In genomic region chr17:4947010-4947410, GRCh38 we compare ENCODE assay signal across 8 cellular contexts. TPM values are rescaled to one million over a fixed set of nuclear protein-coding genes. Genes with fewer than 3 reads are reported as not detected.
A peak's percentile ranks its signal among the peaks of the same experiment; 100 is the strongest.
DNase-seq lines count a peak whose midpoint lies in the region; ATAC-seq, FAIRE-seq and TF ChIP-seq lines count a peak whose summit lies in the region.

No MANE protein-coding gene starts in this region.

- DNase-seq in activated CD4-positive, alpha-beta T cell treated with anti-CD3 and anti-CD28 coated beads for 36 hours, result no peak
- DNase-seq in activated CD4-positive, alpha-beta T cell treated with anti-CD3 and anti-CD28 coated beads, Interleukin-2, amount 50 U/mL, for 4 hours, result no peak
- DNase-seq in UCSD-AML1 (lab: John Stamatoyannopoulos, UW; ENCODE audit: unreplicated experiment) (peak; percentile 76), fibroblast of the aortic adventitia (ENCODE audit: low read depth) (no peak), small intestine (no peak), retina (no peak)

- POLR2A ChIA-PET in activated CD4-positive, alpha-beta T cell treated with anti-CD3 and anti-CD28 coated beads for 36 hours (lab: Charles Lee), result interaction anchor here (0.6 to 9.2 kb wide), 2 partner anchors 21 to 337 kb away, joined by 4 to 80 read pairs; partner anchors contain the start of gene SPAG7

- H3K9me3 Mint-ChIP-seq in activated CD4-positive, alpha-beta T cell treated with anti-CD3 and anti-CD28 coated beads for 36 hours (ENCODE audit: low read depth), result no peaks in the 10 kb centered on the region

- peak overlapping the region; percentile 86 for H3K27ac ChIP-seq in small intestine (ENCODE audit: low read depth in 1 of 2, low read length in 1 of 2)

- H3K27ac Mint-ChIP-seq in activated CD4-positive, alpha-beta T cell treated with anti-CD3 and anti-CD28 coated beads for 36 hours, result peak overlapping the region; percentile 86

- no peak for ATAC-seq in activated CD4-positive, alpha-beta T cell treated with anti-CD3 and anti-CD28 coated beads for 36 hours
- ATAC-seq in HG03439 (IDR thresholded peaks at IDR 0.05; ENCODE audit: unreplicated experiment) (no peak), HG02642 (IDR thresholded peaks at IDR 0.05; ENCODE audit: poor library complexity, unreplicated experiment) (no peak)

- H3K36me3 Mint-ChIP-seq in activated CD4-positive, alpha-beta T cell treated with anti-CD3 and anti-CD28 coated beads for 36 hours (ENCODE audit: low read depth), result peaks cover 57% of the 10 kb centered on the region

- no peaks in the 10 kb centered on the region for H3K27me3 Mint-ChIP-seq in activated CD4-positive, alpha-beta T cell treated with anti-CD3 and anti-CD28 coated beads for 36 hours

- H3K4me3 ChIP-seq in fibroblast of the aortic adventitia (ENCODE audit: low read depth, low read length) (peak overlapping the region; percentile 98), small intestine (ENCODE audit: low read depth in 1 of 2, low read length in 2 of 2) (peak overlapping the region; percentile 87 to 99)

- peaks cover 0 to 24% of the 10 kb centered on the region in 2 donors for H3K36me3 ChIP-seq in small intestine (ENCODE audit: control insufficient read depth in 2 of 2, insufficient read depth in 2 of 2, low read length in 2 of 2)

- CTCF ChIA-PET in activated CD4-positive, alpha-beta T cell treated with anti-CD3 and anti-CD28 coated beads for 36 hours (lab: Charles Lee), result interaction anchor here (1.0 kb wide), 1 partner anchor 20 kb away, joined by 4 read pairs; the partner anchor contains the start of gene SPAG7

- no peaks in the 10 kb centered on the region for H3K9me3 ChIP-seq in small intestine (ENCODE audit: control insufficient read depth, low read depth)

- H3K4me1 Mint-ChIP-seq in activated CD4-positive, alpha-beta T cell treated with anti-CD3 and anti-CD28 coated beads for 36 hours, result peaks cover 53% of the 10 kb centered on the region

- H3K27me3 ChIP-seq in small intestine (ENCODE audit: control insufficient read depth in 2 of 2, insufficient read depth in 2 of 2, low read length in 2 of 2), result no peaks in the 10 kb centered on the region

- FAIRE-seq in small intestine (lab: Jason Lieb, UNC), result no peak

- H3K4me1 ChIP-seq in small intestine (ENCODE audit: control insufficient read depth in 2 of 2, insufficient read depth in 1 of 2, low read depth in 1 of 2, low read length in 1 of 2), result peaks cover 4 to 16% of the 10 kb centered on the region in 2 donors

- 0 to 5% (median 0%) methylated on average over 5 to 7 of the region's 7 CpGs for WGBS in small intestine, 3 donors

- peak overlapping the region; percentile 99 for H3K4me3 Mint-ChIP-seq in activated CD4-positive, alpha-beta T cell treated with anti-CD3 and anti-CD28 coated beads for 36 hours

- no peak for TF ChIP-seq CTCF in fibroblast of the aortic adventitia (IDR thresholded peaks at IDR 0.05; ENCODE audit: insufficient read depth, low read length)

- intact Hi-C loops in activated CD4-positive, alpha-beta T cell treated with anti-CD3 and anti-CD28 coated beads for 36 hours (cut with DNase I, micrococcal nuclease), result loop anchor here (5.0 to 10.0 kb wide), 5 partner anchors 150 to 1695 kb away; partner anchors contain the start of genes ATP2A3 (in 1 of the 2), KIAA0753 (in 1 of the 2), PSMB6 (in 1 of the 2) and TXNDC17 (in 1 of the 2)

RNA-seq across cellular contexts. Expression of gene PFN1, which starts 1.3 kb away (rescaled TPM):
- total RNA-seq in activated CD4-positive, alpha-beta T cell treated with anti-CD3 and anti-CD28 coated beads for 36 hours, result 1,000 to 10,000 TPM; 1,809 to 1,911 TPM
- 507 and 514 TPM in 2 replicates for total RNA-seq in fibroblast of the aortic adventitia (ENCODE audit: low replicate concordance)
- 1,000 to 10,000 TPM in 1 of 3 donors, 100 to 1,000 TPM in 2; 848 to 1,180 (median 968) TPM for polyA plus RNA-seq in small intestine

RNA-seq across cellular contexts. Expression of gene ENO3, which starts 3.9 kb away (rescaled TPM):
- 10 to 100 TPM; 32.0 to 32.9 TPM for total RNA-seq in activated CD4-positive, alpha-beta T cell treated with anti-CD3 and anti-CD28 coated beads for 36 hours
- 2.8 and 4.7 TPM in 2 replicates for total RNA-seq in fibroblast of the aortic adventitia (ENCODE audit: low replicate concordance)
- polyA plus RNA-seq in small intestine, result 10 to 100 TPM; 10.7 to 98.0 (median 25.9) TPM

RNA-seq across cellular contexts. Expression of gene RNF167, which starts 6.9 kb away (rescaled TPM):
- 100 to 1,000 TPM; 147 to 189 TPM for total RNA-seq in activated CD4-positive, alpha-beta T cell treated with anti-CD3 and anti-CD28 coated beads for 36 hours
- 17.2 and 26.4 TPM in 2 replicates for total RNA-seq in fibroblast of the aortic adventitia (ENCODE audit: low replicate concordance)
- polyA plus RNA-seq in small intestine, result 100 to 1,000 TPM; 108 to 132 (median 126) TPM

RNA-seq across cellular contexts. Expression of gene SLC25A11, which starts 7.2 kb away (rescaled TPM):
- 10 to 100 TPM; 74.2 to 77.9 TPM for total RNA-seq in activated CD4-positive, alpha-beta T cell treated with anti-CD3 and anti-CD28 coated beads for 36 hours
- 28.3 and 49.9 TPM in 2 replicates for total RNA-seq in fibroblast of the aortic adventitia (ENCODE audit: low replicate concordance)
- 10 to 100 TPM; 55.1 to 79.2 (median 66.4) TPM for polyA plus RNA-seq in small intestine

RNA-seq across cellular contexts. Expression of gene GP1BA, which starts 14.9 kb away (rescaled TPM):
- total RNA-seq in activated CD4-positive, alpha-beta T cell treated with anti-CD3 and anti-CD28 coated beads for 36 hours, result not detected
- not detected in 2 replicates for total RNA-seq in fibroblast of the aortic adventitia (ENCODE audit: low replicate concordance)
- polyA plus RNA-seq in small intestine, result under 1 TPM in 1 of 3 donors, not detected in 2; 0.06 TPM
